ENCODE assay signal across 14 cellular contexts in genomic region chr16:68377667-68378420, GRCh38.
DNase-seq lines count a peak whose midpoint lies in the region; TF ChIP-seq lines count a peak whose summit lies in the region.
"Had no signal": no experiment of that assay in that cellular context is flagged by ENCODE, and none has a peak within 500 bp of the region (broad histone marks: within the 10 kb centered on the region; RNA-seq: fewer than 3 reads in every experiment).

No MANE protein-coding gene starts in this region.

- H3K27me3 ChIP-seq in BE2C: no peaks in the 10 kb centered on the region
- no peaks in the 10 kb centered on the region for H3K27me3 ChIP-seq in Karpas-422 (ENCODE audit: low read length)
- no peaks in the 10 kb centered on the region for H3K27me3 ChIP-seq in neural progenitor cell
- H3K27me3 ChIP-seq: ovary had no signal

- H3K79me2 ChIP-seq in Karpas-422 (ENCODE audit: low read length) (no peaks in the 10 kb centered on the region), neural progenitor cell (ENCODE audit: low read depth) (no peaks in the 10 kb centered on the region)

- H3K4me2 ChIP-seq in Karpas-422 (ENCODE audit: low read depth, low read length, poor library complexity, severe bottlenecking) (peak overlapping the region; percentile 44), neural progenitor cell (no peak overlapping the region)

- no peak overlapping the region for H2AFZ ChIP-seq in Karpas-422 (ENCODE audit: low read length)
- no peak overlapping the region for H2AFZ ChIP-seq in neural progenitor cell (replicated peaks)

- no peak overlapping the region for H3K4me3 ChIP-seq in BE2C (ENCODE audit: low read depth, low read length)
- no peak overlapping the region for H3K4me3 ChIP-seq in Karpas-422 (ENCODE audit: low read length)
- H3K4me3 ChIP-seq in choroid plexus epithelial cell (ENCODE audit: low read depth, low read length): no peak overlapping the region
- H3K4me3 ChIP-seq in neural progenitor cell: no peak overlapping the region
- H3K4me3 ChIP-seq: ovary had no signal

- peaks cover 12% of the 10 kb centered on the region for H3K27me3 Mint-ChIP-seq in neural progenitor cell (ENCODE audit: insufficient read depth, low read depth)
- peaks cover 11% of the 10 kb centered on the region for H3K27me3 Mint-ChIP-seq in activated naive CD8-positive, alpha-beta T cell treated with anti-CD3 and anti-CD28 coated beads for 36 hours

- H3K4me1 ChIP-seq in BE2C (peaks cover 44% of the 10 kb centered on the region), Karpas-422 (ENCODE audit: low read length) (peaks cover 78% of the 10 kb centered on the region), neural progenitor cell (peaks cover 16% of the 10 kb centered on the region)

- no peaks in the 10 kb centered on the region for H4K20me1 ChIP-seq in Karpas-422 (ENCODE audit: insufficient read depth, low read depth, low read length)
- no peaks in the 10 kb centered on the region for H4K20me1 ChIP-seq in neural progenitor cell (ENCODE audit: low read depth)

- H3K9me3 ChIP-seq in BE2C: no peaks in the 10 kb centered on the region
- no peaks in the 10 kb centered on the region for H3K9me3 ChIP-seq in Karpas-422 (ENCODE audit: low read length)
- H3K9me3 ChIP-seq in neural progenitor cell (ENCODE audit: low read depth): no peaks in the 10 kb centered on the region
- H3K9me3 ChIP-seq: ovary had no signal

- H3K4me3 Mint-ChIP-seq in neural progenitor cell: no peak overlapping the region
- no peak overlapping the region for H3K4me3 Mint-ChIP-seq in activated naive CD8-positive, alpha-beta T cell treated with anti-CD3 and anti-CD28 coated beads for 36 hours

- H3K36me3 ChIP-seq in BE2C (no peaks in the 10 kb centered on the region), Karpas-422 (ENCODE audit: insufficient read depth, low read length) (no peaks in the 10 kb centered on the region), neural progenitor cell (no peaks in the 10 kb centered on the region)
- H3K36me3 ChIP-seq: ovary had no signal

- H3K4me1 Mint-ChIP-seq in neural progenitor cell: peaks cover 49% of the 10 kb centered on the region
- H3K4me1 Mint-ChIP-seq in activated naive CD8-positive, alpha-beta T cell treated with anti-CD3 and anti-CD28 coated beads for 36 hours: no peaks in the 10 kb centered on the region

- H3K9ac ChIP-seq in Karpas-422 (ENCODE audit: low read length): peak overlapping the region; percentile 50
- no peak overlapping the region for H3K9ac ChIP-seq in neural progenitor cell

- no peak overlapping the region for H3K27ac Mint-ChIP-seq in neural progenitor cell
- no peak overlapping the region for H3K27ac Mint-ChIP-seq in activated naive CD8-positive, alpha-beta T cell treated with anti-CD3 and anti-CD28 coated beads for 36 hours

- no peak for TF ChIP-seq CTCF in BE2C (IDR thresholded peaks at IDR 0.05; ENCODE audit: low read depth, low read length)
- no peak for TF ChIP-seq CTCF in choroid plexus epithelial cell (conservative IDR thresholded peaks at IDR 0.05; ENCODE audit: low read depth, low read length)
- no peak for TF ChIP-seq CTCF in neural progenitor cell (IDR thresholded peaks at IDR 0.05)

- H3K9me3 Mint-ChIP-seq in neural progenitor cell: no peaks in the 10 kb centered on the region
- H3K9me3 Mint-ChIP-seq in activated naive CD8-positive, alpha-beta T cell treated with anti-CD3 and anti-CD28 coated beads for 36 hours: no peaks in the 10 kb centered on the region

- peaks cover 16% of the 10 kb centered on the region for H3F3A ChIP-seq in neural progenitor cell (ENCODE audit: low read depth)

- H3K27ac ChIP-seq in Karpas-422 (ENCODE audit: low read length): peak overlapping the region; percentile 92
- H3K27ac ChIP-seq in neural progenitor cell: no peak overlapping the region
- H3K27ac ChIP-seq: ovary had no signal

- DNase-seq in BE2C (peak; percentile 84), Karpas-422 (no peak), choroid plexus epithelial cell (ENCODE audit: low read depth) (peak; percentile 37), neural progenitor cell (ENCODE audit: low spot score) (peak; percentile 46), NCI-H2029 treated with DMSO at 0.1 percent for 48 hours (lab: John Stamatoyannopoulos, UW) (no peak)
- no peak for DNase-seq in activated T-cell treated with anti-CD3 and anti-CD28 coated beads, Interleukin-2, amount 50 U/mL, for 48 hours
- DNase-seq in activated CD4-positive, alpha-beta T cell treated with anti-CD3 and anti-CD28 coated beads, Interleukin-2, amount 50 U/mL, for 4 hours: no peak
- DNase-seq in activated naive CD8-positive, alpha-beta T cell treated with anti-CD3 and anti-CD28 coated beads for 36 hours: no peak
- DNase-seq: KG1; left colon; ovary; PC-3; stimulated activated CD4-positive, alpha-beta T cell treated with anti-CD3 and anti-CD28 coated beads, Interleukin-12 subunit alpha, Interleukin-12 subunit beta, amount 100 ng/mL, for 4 hours; stimulated activated naive CD8-positive, alpha-beta T cell treated with anti-CD3 and anti-CD28 coated beads, Interleukin-15, Interleukin-2, amounts not matched to agents 100 U/mL and 50 U/mL, for 24 hours had no signal

- no peaks in the 10 kb centered on the region for H3K9me2 ChIP-seq in Karpas-422 (replicated peaks; ENCODE audit: insufficient read depth, low read length)

- no peaks in the 10 kb centered on the region for H3K36me3 Mint-ChIP-seq in neural progenitor cell
- H3K36me3 Mint-ChIP-seq in activated naive CD8-positive, alpha-beta T cell treated with anti-CD3 and anti-CD28 coated beads for 36 hours: no peaks in the 10 kb centered on the region

Comparison
In these comparisons a context has a peak if more than half of its experiments do, and no peak if none do; other contexts are left out.
1. DNase-seq: peak in BE2C (single experiment), choroid plexus epithelial cell (single experiment) and neural progenitor cell (single experiment); none in Karpas-422 (single experiment), NCI-H2029 treated with DMSO at 0.1 percent for 48 hours (single experiment), activated T-cell treated with anti-CD3 and anti-CD28 coated beads, Interleukin-2, amount 50 U/mL, for 48 hours (0 of 2), activated CD4-positive, alpha-beta T cell treated with anti-CD3 and anti-CD28 coated beads, Interleukin-2, amount 50 U/mL, for 4 hours (0 of 2) and activated naive CD8-positive, alpha-beta T cell treated with anti-CD3 and anti-CD28 coated beads for 36 hours (single experiment).